In the genomic region with DNA sequence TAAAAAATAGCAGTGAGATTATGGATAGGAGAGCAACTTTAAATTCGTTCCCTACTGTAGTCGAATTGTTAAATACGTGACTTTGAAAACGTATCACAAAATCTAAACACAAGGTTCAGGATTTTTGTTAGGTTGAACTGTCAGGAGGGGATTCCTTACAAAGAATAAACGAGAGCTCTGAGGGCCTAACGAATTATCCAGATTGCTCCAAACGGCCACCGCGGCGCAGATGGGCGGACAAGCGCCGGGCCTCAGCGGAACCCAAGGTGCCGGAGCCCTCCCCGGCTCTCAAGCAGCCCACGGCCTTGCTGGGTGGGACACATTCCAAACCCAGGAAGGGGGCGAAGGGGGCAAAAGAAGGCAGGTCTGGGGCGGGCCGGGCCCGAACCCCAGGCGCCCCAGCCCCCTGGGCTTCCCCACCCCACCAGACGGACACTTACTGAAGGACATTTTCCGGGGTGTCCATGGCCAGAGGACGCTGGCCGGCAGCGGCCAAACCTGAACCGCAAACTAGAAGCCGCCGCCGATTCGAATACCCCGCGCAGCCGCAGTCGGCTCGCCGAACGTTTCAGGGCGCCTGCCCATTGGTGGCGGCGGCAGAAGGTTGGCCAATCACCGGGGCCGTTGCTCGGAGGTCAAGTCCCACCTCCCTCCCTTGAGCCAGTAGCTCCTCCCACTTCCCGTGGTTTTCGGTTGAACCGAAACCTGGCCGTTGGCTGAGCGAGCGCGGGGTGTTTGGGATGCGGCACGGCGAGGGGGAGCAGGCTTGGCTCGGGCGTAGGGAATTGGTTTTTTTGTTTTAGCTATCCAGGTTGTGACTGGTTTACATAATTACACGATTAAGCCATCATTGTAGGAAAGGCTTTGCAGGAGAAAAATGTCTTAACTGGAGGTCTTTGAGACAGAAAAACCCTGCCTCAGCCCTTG, we compare ENCODE assay signal across 8 cellular contexts.
A peak's percentile ranks its signal among the peaks of the same experiment; 100 is the strongest.
DNase-seq lines count a peak whose midpoint lies in the region; ATAC-seq and TF ChIP-seq lines count a peak whose summit lies in the region.

A gene (minus strand): TSS at position 534 of the 927 bp plus-strand sequence. CDS start 68 bp downstream, at position 466.

- ATAC-seq in GM19025 (IDR thresholded peaks at IDR 0.05; ENCODE audit: low read depth, unreplicated experiment) (peak; percentile 69), HG03342 (IDR thresholded peaks at IDR 0.05; ENCODE audit: unreplicated experiment) (peak; percentile 71)

- DNase-seq in AG09309 (ENCODE audit: low read depth) (peak; percentile 84), NCI-H446 (lab: John Stamatoyannopoulos, UW) (peak; percentile 85 to 95), cerebellar cortex (ENCODE audit: low spot score) (peak; percentile 96), islet precursor cell (peak; percentile 98)
- peak; percentile 91 for DNase-seq in activated CD4-positive, CD25-positive, alpha-beta regulatory T cell treated with anti-CD3 and anti-CD28 coated beads, Interleukin-2, amount 50 U/mL, for 16 hours (ENCODE audit: low read depth, low spot score)
- DNase-seq in stimulated activated CD4-positive, alpha-beta T cell treated with anti-CD3 and anti-CD28 coated beads, Interleukin-12 subunit alpha, Interleukin-12 subunit beta, amount 100 ng/mL, for 48 hours (ENCODE audit: low read depth in 2 of 3, low spot score in 1 of 3): peak; percentile 93 to 94 (median 93)

- H3K4me3 ChIP-seq in AG09309 (ENCODE audit: control insufficient read depth, low read depth, low read length): peak within 1 kb of the TSS; percentile 99

- TF ChIP-seq CTCF in AG09309 (IDR thresholded peaks at IDR 0.05; ENCODE audit: control insufficient read depth, insufficient read depth, low read depth, low read length, missing control alignments): no peak

Comparison
In these comparisons a context has a peak if more than half of its experiments do, and no peak if none do; other contexts are left out.
1. Peak in every context shown above with its lines: DNase-seq, ATAC-seq and H3K4me3 ChIP-seq.